ENCODE assay signal across 8 cellular contexts in the genomic region with DNA sequence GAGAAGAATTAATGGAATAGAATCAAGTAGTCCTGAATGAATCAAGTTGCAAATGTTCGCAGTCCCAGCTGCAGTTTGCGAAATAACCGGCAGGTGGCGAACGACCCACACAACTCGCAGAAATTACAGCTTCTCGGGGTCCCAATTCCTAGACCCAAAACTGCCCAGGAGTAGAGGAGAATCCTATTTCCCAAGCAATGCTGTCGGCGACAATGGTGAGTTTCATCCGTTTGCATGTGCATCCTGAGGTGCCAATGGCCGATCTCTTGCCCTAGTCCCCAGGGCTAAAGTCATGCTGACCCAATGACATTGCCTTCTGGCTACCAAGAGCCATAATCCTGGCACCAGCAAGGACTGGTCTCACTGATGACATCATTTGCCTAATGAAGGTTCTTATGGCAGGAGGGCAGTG. TPM values are rescaled to one million over a fixed set of nuclear protein-coding genes. Genes with fewer than 3 reads are reported as not detected.
DNase-seq lines count a peak whose midpoint lies in the region; ATAC-seq and TF ChIP-seq lines count a peak whose summit lies in the region.

No MANE protein-coding gene starts in this region.

- no peak overlapping the region for H3K56ac ChIP-seq in H9 (ENCODE audit: insufficient read length, low read depth, low read length)

- WGBS in H9 (ENCODE audit: extremely low coverage, insufficient read length, low lambda C conversion rate): no CpG with 5 or more reads among the region's 11 CpGs

- peaks cover 16 to 22% of the 10 kb centered on the region in 2 experiments for H3K4me1 Mint-ChIP-seq in H9

- no peak overlapping the region for H2BK120ac ChIP-seq in H9 (ENCODE audit: low read depth, low read length, poor library complexity, severe bottlenecking)

- H3K9me3 ChIP-seq in H9 (ENCODE audit: control insufficient read depth, low read depth, low read length): no peaks in the 10 kb centered on the region

- peak; percentile 90 for TF ChIP-seq CTCF in C4-2B (conservative IDR thresholded peaks at IDR 0.05)
- TF ChIP-seq CTCF in H9 (conservative IDR thresholded peaks at IDR 0.05): peak; percentile 95

- no peak overlapping the region for H3K27ac ChIP-seq in C4-2B
- H3K27ac ChIP-seq in H9 (ENCODE audit: insufficient read length, low read depth, low read length): no peak overlapping the region

- H3K4me1 ChIP-seq in H9 (ENCODE audit: insufficient read depth, low read length): no peaks in the 10 kb centered on the region

- intact Hi-C loops in left ventricle myocardium superior (cut with micrococcal nuclease): loop anchor here (10.0 kb wide), 1 partner anchor 596 kb away; no protein-coding TSS in a partner anchor

- no peak overlapping the region for H3K14ac ChIP-seq in H9 (ENCODE audit: insufficient read depth, low read length)

- H3K79me2 ChIP-seq in H9 (ENCODE audit: insufficient read depth, low read length): no peaks in the 10 kb centered on the region

- H3K27ac Mint-ChIP-seq in H9: no peak overlapping the region

- H3K18ac ChIP-seq in H9 (ENCODE audit: insufficient read length, low read depth, low read length): no peak overlapping the region

- H3K79me1 ChIP-seq in H9 (ENCODE audit: insufficient read depth, low read depth, low read length, poor library complexity, severe bottlenecking): no peaks in the 10 kb centered on the region

- no peak overlapping the region for H2BK12ac ChIP-seq in H9 (ENCODE audit: insufficient read length, low read depth, low read length)

- no peak overlapping the region for H3K4ac ChIP-seq in H9 (ENCODE audit: low read depth, low read length)

- peaks cover 10% of the 10 kb centered on the region for H3K23me2 ChIP-seq in H9 (ENCODE audit: insufficient read length, low read depth, low read length, poor library complexity, severe bottlenecking)

- no peak overlapping the region for H3K23ac ChIP-seq in H9 (ENCODE audit: insufficient read length, low read depth, low read length)

- H4K5ac ChIP-seq in H9 (ENCODE audit: insufficient read length, low read depth, low read length): no peak overlapping the region

- H4K20me1 ChIP-seq in H9 (ENCODE audit: control insufficient read depth, insufficient read depth, insufficient read length): no peaks in the 10 kb centered on the region

- no peak overlapping the region for H2BK15ac ChIP-seq in H9 (ENCODE audit: low read depth, low read length)

- H3K4me3 Mint-ChIP-seq in H9: no peak overlapping the region

- no peak overlapping the region for H2BK20ac ChIP-seq in H9 (ENCODE audit: low read depth, low read length, poor library complexity, severe bottlenecking)

- peaks cover 0 to 3% of the 10 kb centered on the region in 2 experiments; a peak in 2 of 5 replicates for H3K9me3 Mint-ChIP-seq in H9

- no peak overlapping the region for H3K9ac ChIP-seq in H9 (ENCODE audit: extremely low read depth, insufficient read length, low read length)

- H4K8ac ChIP-seq in H9 (replicated peaks; ENCODE audit: insufficient read length, low read depth, low read length): no peak overlapping the region

- H3K4me2 ChIP-seq in H9 (ENCODE audit: insufficient read depth, insufficient read length, low read length): peak overlapping the region; percentile 15

- H2AK5ac ChIP-seq in H9 (ENCODE audit: insufficient read length, low read length): no peak overlapping the region

- H2AFZ ChIP-seq in H9 (ENCODE audit: low read length): no peak overlapping the region

- H3T11ph ChIP-seq in H9 (ENCODE audit: low read length): no peak overlapping the region

- peaks cover 92% of the 10 kb centered on the region for H3K27me3 Mint-ChIP-seq in H9 (ENCODE audit: low read depth)

- no peak overlapping the region for H2BK5ac ChIP-seq in H9 (ENCODE audit: insufficient read length, low read length)

- ATAC-seq in left ventricle myocardium superior: no peak
- ATAC-seq in GM21515 (IDR thresholded peaks at IDR 0.05; ENCODE audit: unreplicated experiment): no peak
- no peak for ATAC-seq in HG02571 (IDR thresholded peaks at IDR 0.05; ENCODE audit: unreplicated experiment)

- DNase-seq in H9 (peak; percentile 77), NCI-H774 (lab: John Stamatoyannopoulos, UW) (peak; percentile 90), left ventricle myocardium superior (peak; percentile 58)
- DNase-seq in activated effector memory CD4-positive, alpha-beta T cell treated with anti-CD3 and anti-CD28 coated beads, Interleukin-2, amount 50 U/mL, for 16 hours: peak; percentile 83
- DNase-seq in stimulated activated CD4-positive, alpha-beta T cell treated with anti-CD3 and anti-CD28 coated beads, Interleukin-12 subunit alpha, Interleukin-12 subunit beta, amount 100 ng/mL, for 48 hours (ENCODE audit: low read depth in 2 of 3, low spot score in 1 of 3): peak in 2 of 3 donors; percentile 41 to 50

- no peak overlapping the region for H4K91ac ChIP-seq in H9 (ENCODE audit: insufficient read length, low read depth, low read length)

- peaks cover 44% of the 10 kb centered on the region for H3K27me3 ChIP-seq in H9 (ENCODE audit: insufficient read depth, low read length)

- no peaks in the 10 kb centered on the region; a peak in 1 of 7 replicates for H3K36me3 Mint-ChIP-seq in H9 (ENCODE audit: insufficient read depth in 1 of 3, low read depth in 3 of 3)

RNA-seq across cellular contexts. Expression of gene ASCL1, which starts 8.5 kb away (rescaled TPM):
- 0.20 TPM in 1 of 2 replicates, not detected in the other for total RNA-seq in H9 (2021)
- not detected for total RNA-seq in left ventricle myocardium superior

RNA-seq across cellular contexts. Expression of gene PAH, which starts 31.9 kb away (rescaled TPM):
- total RNA-seq in H9 (2021) (6.1 and 8.0 TPM in 2 replicates), left ventricle myocardium superior (not detected)
